Comparison of ENCODE assay signal across 10 cellular contexts in genomic region chr20:62589150-62589498, GRCh38. TPM values are rescaled to one million over a fixed set of nuclear protein-coding genes. Genes with fewer than 3 reads are reported as not detected.
DNase-seq lines count a peak whose midpoint lies in the region; ATAC-seq and TF ChIP-seq lines count a peak whose summit lies in the region.
"Had no signal": no experiment of that assay in that cellular context is flagged by ENCODE, and none has a peak within 500 bp of the region (broad histone marks: within the 10 kb centered on the region; RNA-seq: fewer than 3 reads in every experiment).

No MANE protein-coding gene starts in this region.

- 58% methylated on average over 9 of the region's 9 CpGs for WGBS in right cardiac atrium
- 63% methylated on average over 9 of the region's 9 CpGs; no CpG with 5 or more reads in 1 of the 2 donors for WGBS in transverse colon (ENCODE audit: low coverage in 1 of 2), 2 donors

- POLR2A ChIA-PET in HEK293 (lab: Yijun Ruan, JAX): no interaction called here

- ATAC-seq in right cardiac atrium (no peak), HG02938 (IDR thresholded peaks at IDR 0.05; ENCODE audit: unreplicated experiment) (no peak)
- ATAC-seq: HCT116 had no signal

- TF ChIP-seq CTCF in HEK293 (tag by site-specific recombination; IDR thresholded peaks at IDR 0.05): no peak
- no peak for TF ChIP-seq CTCF in WERI-Rb-1 (IDR thresholded peaks at IDR 0.05; ENCODE audit: low read depth, low read length)
- no peak for TF ChIP-seq CTCF in transverse colon (IDR thresholded peaks at IDR 0.05)

- in situ Hi-C loops in transverse colon (cut with MboI; ENCODE audit: low pct_ligation_motif_present in 1 of 4, low pct_unique_long_range_greater_than_20kb in 1 of 4, low sequenced_read_pairs in 3 of 4): no loop called here

- H3K36me3 ChIP-seq in HEK293 (ENCODE audit: control insufficient read depth in 2 of 2, insufficient read depth in 1 of 2, low read length in 2 of 2) (no peaks in the 10 kb centered on the region), WERI-Rb-1 (no peaks in the 10 kb centered on the region), transverse colon (no peaks in the 10 kb centered on the region)

- H3K9me3 ChIP-seq in right cardiac atrium (ENCODE audit: control insufficient read depth, low read length) (no peaks in the 10 kb centered on the region), HEK293 (ENCODE audit: control insufficient read depth, insufficient read depth, low read depth, low read length) (no peaks in the 10 kb centered on the region), WERI-Rb-1 (ENCODE audit: severe bottlenecking) (no peaks in the 10 kb centered on the region), transverse colon (no peaks in the 10 kb centered on the region)

- no peak overlapping the region for H3K27ac ChIP-seq in right cardiac atrium (ENCODE audit: low read length)
- H3K27ac ChIP-seq in HEK293 (ENCODE audit: extremely low read depth, low read depth, low read length): no peak overlapping the region
- peak overlapping the region; percentile 24; the same call in 1 of the 2 replicates for H3K27ac ChIP-seq in WERI-Rb-1
- H3K27ac ChIP-seq in transverse colon: no peak overlapping the region

- H3K27me3 ChIP-seq in right cardiac atrium (ENCODE audit: control insufficient read depth, insufficient read depth) (no peaks in the 10 kb centered on the region), WERI-Rb-1 (ENCODE audit: insufficient read depth, low read depth, severe bottlenecking) (no peaks in the 10 kb centered on the region), transverse colon (peaks cover 59% of the 10 kb centered on the region)

- peak in 2 of 3 donors; percentile 9 to 20 for DNase-seq in right cardiac atrium
- no peak for DNase-seq in cardiac septum (ENCODE audit: low spot score)
- peak; percentile 33 for DNase-seq in WERI-Rb-1
- no peak for DNase-seq in CD1c-positive myeloid dendritic cell (ENCODE audit: extremely low spot score)
- DNase-seq in transverse colon: no peak
- DNase-seq: Calu3, DMS 273 treated with DMSO at 0.1 percent for 48 hours had no signal

- TF ChIP-seq EP300 in transverse colon (IDR thresholded peaks at IDR 0.05; ENCODE audit: low read depth): no peak

- H3K4me3 ChIP-seq in right cardiac atrium (ENCODE audit: low read length) (no peak overlapping the region), HEK293 (ENCODE audit: low read depth, low read length) (no peak overlapping the region), WERI-Rb-1 (ENCODE audit: low read depth, low read length) (no peak overlapping the region), transverse colon (no peak overlapping the region)

- CTCF ChIA-PET in HEK293 (lab: Yijun Ruan, JAX): interaction anchor here (0.6 kb wide), 2 partner anchors 102 to 592 kb away, joined by 4 read pairs; no protein-coding TSS in a partner anchor

- TF ChIP-seq POLR2A in transverse colon (IDR thresholded peaks at IDR 0.05): no peak

- intact Hi-C loops in right cardiac atrium (cut with DNase I) (no loop called here), cardiac septum (cut with DNase I) (no loop called here), transverse colon (cut with DNase I; ENCODE audit: low total_unique reads) (no loop called here)

- H3K4me1 ChIP-seq in right cardiac atrium (ENCODE audit: control insufficient read depth, insufficient read depth, low read length) (peaks cover 1% of the 10 kb centered on the region), HEK293 (ENCODE audit: control insufficient read depth, insufficient read depth, low read length) (no peaks in the 10 kb centered on the region), transverse colon (no peaks in the 10 kb centered on the region)

TF ChIP-seq in HEK293, 187 proteins besides CTCF, POLR2A, EP300 and RAD21:
- TF ChIP-seq ZIC2 (tag by site-specific recombination; IDR thresholded peaks at IDR 0.05) (peak; percentile 19; the same call in 1 of the 2 replicates), HOXA7 (CRISPR knock-in tag; IDR thresholded peaks at IDR 0.05; ENCODE audit: borderline replicate concordance) (no peak)

RNA-seq across cellular contexts. Expression of gene SLCO4A1, which starts 53.2 kb away (rescaled TPM):
- 1 to 10 TPM; 4.1 to 8.4 (median 5.3) TPM for total RNA-seq in right cardiac atrium
- 15.5 TPM for polyA plus RNA-seq in right cardiac atrium
- total RNA-seq in cardiac septum: 10.8 TPM
- 100 to 1,000 TPM in 1 of 4 donors, 10 to 100 TPM in 3; 13.7 to 375 (median 60.0) TPM for total RNA-seq in transverse colon

Comparison
In these comparisons a context has a peak if more than half of its experiments do, and no peak if none do; other contexts are left out.
1. DNase-seq: peak in right cardiac atrium (2 of 3) and WERI-Rb-1 (single experiment); none in cardiac septum (single experiment), CD1c-positive myeloid dendritic cell (single experiment) and transverse colon (single experiment).